13 cellular contexts compared by ENCODE assay signal in the genomic region with DNA sequence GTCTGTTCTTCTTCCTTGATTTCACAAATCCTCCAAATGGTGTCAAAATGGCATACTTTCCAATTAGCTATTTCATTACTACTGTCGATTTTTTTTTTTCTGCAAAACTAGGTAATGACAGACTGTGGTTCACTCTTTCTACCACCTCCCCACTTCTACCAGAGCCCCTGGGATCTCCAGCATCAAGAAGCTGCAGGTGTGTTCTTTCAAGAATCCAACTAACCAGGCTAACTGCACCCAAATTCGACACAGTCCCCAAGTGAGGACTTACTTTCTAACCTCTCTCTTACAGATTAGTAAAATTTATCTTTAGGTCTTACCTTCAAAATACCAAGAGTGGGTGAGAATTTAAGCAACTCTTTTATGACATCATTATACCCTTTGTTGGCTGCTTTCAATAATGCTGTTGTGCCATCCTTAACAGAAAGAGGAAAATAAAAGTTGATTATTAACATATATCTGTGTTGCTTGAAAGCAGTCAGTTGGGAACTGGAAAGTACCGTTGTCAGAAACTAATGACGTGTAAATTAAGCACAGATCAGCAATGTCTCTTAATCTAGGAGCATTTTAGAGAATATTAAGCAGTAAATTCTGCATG. TPM values are rescaled to one million over a fixed set of nuclear protein-coding genes. Genes with fewer than 3 reads are reported as not detected.
DNase-seq lines count a peak whose midpoint lies in the region; ATAC-seq, FAIRE-seq and TF ChIP-seq lines count a peak whose summit lies in the region.
"Had no signal": no experiment of that assay in that cellular context is flagged by ENCODE, and none has a peak within 500 bp of the region (broad histone marks: within the 10 kb centered on the region; RNA-seq: fewer than 3 reads in every experiment).

No MANE protein-coding gene starts in this region.

- H3K9me2 ChIP-seq in PC-9 (ENCODE audit: insufficient read depth) = no peaks in the 10 kb centered on the region

- DNase-seq in GM13976 (ENCODE audit: low spot score) = peak; percentile 39
- DNase-seq in activated gamma-delta T cell (lab: John Stamatoyannopoulos, UW) = no peak
- no peak for DNase-seq in NCI-H2107 (lab: John Stamatoyannopoulos, UW)
- DNase-seq in caudate nucleus (lab: John Stamatoyannopoulos, UW) = no peak
- no peak for DNase-seq in PC-9
- DNase-seq: activated CD4-positive, alpha-beta T cell treated with anti-CD3 and anti-CD28 coated beads, Interleukin-2, amount 50 U/mL, for 1 hour; activated naive CD8-positive, alpha-beta T cell treated with anti-CD3 and anti-CD28 coated beads for 36 hours; hypothalamus had no signal

- H3K4me3 ChIP-seq in PC-9 = no peak overlapping the region
- H3K4me3 ChIP-seq: SJSA1 had no signal

- intact Hi-C loops in PC-9 (cut with micrococcal nuclease; ENCODE audit: unreplicated experiment) = no loop called here

- POLR2A ChIA-PET in PC-9 (lab: Charles Lee; ENCODE audit: unreplicated experiment) = no interaction called here

- H3K36me3 ChIP-seq in PC-9 (ENCODE audit: low read depth) = no peaks in the 10 kb centered on the region
- H3K36me3 ChIP-seq: SJSA1 had no signal

- peak; percentile 88 for FAIRE-seq in islet of Langerhans (lab: Jason Lieb, UNC)

- no peaks in the 10 kb centered on the region for H3K79me2 ChIP-seq in PC-9 (ENCODE audit: low read depth)

- H4K20me1 ChIP-seq in PC-9 (ENCODE audit: insufficient read depth) = no peaks in the 10 kb centered on the region

- no peaks in the 10 kb centered on the region for H3F3A ChIP-seq in PC-9 (ENCODE audit: insufficient read depth, low read depth)

- no peak overlapping the region for H2AFZ ChIP-seq in PC-9

- BruUV-seq in PC-9 (replicated peaks; lab: Mats Ljungman, UMichigan) = no TSS peak

- H3K9me3 ChIP-seq in PC-9 (ENCODE audit: insufficient read depth, low read depth) = no peaks in the 10 kb centered on the region
- H3K9me3 ChIP-seq: SJSA1 had no signal

- TF ChIP-seq CTCF in GM13976 (IDR thresholded peaks at IDR 0.05; ENCODE audit: borderline replicate concordance, control extremely low read depth, extremely low read depth, insufficient read depth, missing control alignments) (no peak), PC-9 (conservative IDR thresholded peaks at IDR 0.05) (no peak)

- ATAC-seq in GM19467 (IDR thresholded peaks at IDR 0.05; ENCODE audit: unreplicated experiment) = peak; percentile 55
- ATAC-seq in HG03108 (IDR thresholded peaks at IDR 0.05; ENCODE audit: unreplicated experiment) = peak; percentile 55
- ATAC-seq: stimulated activated effector memory CD8-positive, alpha-beta T cell treated with anti-CD3 and anti-CD28 coated beads, Interleukin-12 subunit alpha, Interleukin-12 subunit beta, amount 100 ng/mL, for 72 hours had no signal

- peaks cover under 1% of the 10 kb centered on the region; the same call in 1 of the 2 replicates for H3K4me1 ChIP-seq in PC-9 (replicated peaks; ENCODE audit: insufficient read depth)

- CTCF ChIA-PET in PC-9 (lab: Charles Lee) = no interaction called here

- in situ Hi-C loops in GM13976 (cut with MboI; ENCODE audit: low sequenced_read_pairs, unreplicated experiment) = no loop called here

- H3K27ac ChIP-seq in caudate nucleus (ENCODE audit: low read depth, low read length) (no peak overlapping the region), PC-9 (no peak overlapping the region)
- H3K27ac ChIP-seq: SJSA1 had no signal

- H3K4me2 ChIP-seq in PC-9 = no peak overlapping the region

- no peaks in the 10 kb centered on the region for H3K27me3 ChIP-seq in PC-9 (ENCODE audit: insufficient read depth, low read depth)

RNA-seq across cellular contexts. Expression of gene NPC1, which starts 31.2 kb away (rescaled TPM):
- total RNA-seq in PC-9 (2021) = 39.6 and 40.9 TPM in 2 replicates

RNA-seq across cellular contexts. Expression of gene ANKRD29, which starts 45.2 kb away (rescaled TPM):
- total RNA-seq in PC-9 (2021) = 4.3 and 4.6 TPM in 2 replicates
- total RNA-seq: activated naive CD8-positive, alpha-beta T cell treated with anti-CD3 and anti-CD28 coated beads for 36 hours had no signal
